9 cellular contexts compared by ENCODE assay signal in the genomic region with DNA sequence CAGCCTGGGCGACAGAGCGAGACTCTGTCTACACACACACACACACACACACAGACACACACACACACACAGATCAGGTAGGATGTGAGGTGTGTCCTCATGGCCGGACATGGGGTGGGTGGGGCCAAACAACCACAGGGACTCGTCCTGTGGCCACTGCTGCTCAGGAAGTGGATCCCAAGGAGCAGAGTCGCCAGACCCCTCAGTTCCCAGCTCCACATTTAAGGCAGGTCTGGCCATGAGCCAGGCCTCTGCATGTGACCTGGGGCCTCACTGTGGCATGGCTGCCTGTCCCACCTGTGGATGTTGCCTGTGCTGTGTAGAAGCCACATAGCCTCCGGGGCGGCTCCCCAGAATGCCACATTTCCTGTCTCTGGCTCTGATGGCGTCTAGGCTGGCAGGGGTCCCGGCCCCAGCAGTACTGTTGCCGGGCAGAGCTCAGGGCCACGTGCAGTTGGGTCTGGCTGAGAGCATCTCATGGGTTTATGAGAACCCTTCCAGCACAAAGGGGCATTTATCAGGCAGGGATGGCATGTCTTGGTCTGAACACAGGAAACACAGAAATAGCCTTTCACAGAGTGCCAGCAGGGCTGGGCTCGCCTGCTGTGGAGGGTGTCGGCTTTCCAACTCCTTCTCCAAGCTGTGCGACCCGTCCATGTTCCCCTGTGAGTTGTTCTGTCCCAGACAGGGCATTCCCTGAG. TPM values are rescaled to one million over a fixed set of nuclear protein-coding genes. Genes with fewer than 3 reads are reported as not detected.
DNase-seq lines count a peak whose midpoint lies in the region; ATAC-seq and TF ChIP-seq lines count a peak whose summit lies in the region.
"Had no signal": no experiment of that assay in that cellular context is flagged by ENCODE, and none has a peak within 500 bp of the region (broad histone marks: within the 10 kb centered on the region; RNA-seq: fewer than 3 reads in every experiment).

No MANE protein-coding gene starts in this region.

- H3K27me3 Mint-ChIP-seq in activated T-helper 1 cell treated with anti-CD3 and anti-CD28 coated beads, Interleukin-12 subunit alpha, Interleukin-12 subunit beta, Interleukin-2, Interleukin-4 antibody, amounts not matched to agents 30 ng/mL and 10 ng/mL and 1 ng/mL, durations not matched to agents 14 hours and 24 hours and 36 hours (ENCODE audit: insufficient read depth), result no peaks in the 10 kb centered on the region
- H3K27me3 Mint-ChIP-seq in stimulated activated naive CD8-positive, alpha-beta T cell treated with anti-CD3 and anti-CD28 coated beads, Interleukin-15, Interleukin-2, amounts not matched to agents 100 ng/mL and 50 ng/mL, for 24 hours, result no peaks in the 10 kb centered on the region

- intact Hi-C loops in activated T-helper 1 cell treated with anti-CD3 and anti-CD28 coated beads, Interleukin-12 subunit alpha, Interleukin-12 subunit beta, Interleukin-2, Interleukin-4 antibody, amounts not matched to agents 30 ng/mL and 10 ng/mL and 1 ng/mL, durations not matched to agents 14 hours and 24 hours and 36 hours (cut with micrococcal nuclease), result no loop called here
- intact Hi-C loops in left ventricle myocardium inferior (cut with micrococcal nuclease), result loop anchor here (5.0 kb wide), 1 partner anchor 443 kb away; no protein-coding TSS in a partner anchor

- H3K36me3 ChIP-seq in left ventricle myocardium inferior, result no peaks in the 10 kb centered on the region

- no peak overlapping the region for H3K4me3 Mint-ChIP-seq in activated T-helper 1 cell treated with anti-CD3 and anti-CD28 coated beads, Interleukin-12 subunit alpha, Interleukin-12 subunit beta, Interleukin-2, Interleukin-4 antibody, amounts not matched to agents 30 ng/mL and 10 ng/mL and 1 ng/mL, durations not matched to agents 14 hours and 24 hours and 36 hours
- H3K4me3 Mint-ChIP-seq in stimulated activated naive CD8-positive, alpha-beta T cell treated with anti-CD3 and anti-CD28 coated beads, Interleukin-15, Interleukin-2, amounts not matched to agents 100 ng/mL and 50 ng/mL, for 24 hours, result no peak overlapping the region

- H3K4me1 ChIP-seq in left ventricle myocardium inferior, result peaks cover 10% of the 10 kb centered on the region

- ATAC-seq in HG03442 (IDR thresholded peaks at IDR 0.05; ENCODE audit: unreplicated experiment) (no peak), HG02840 (IDR thresholded peaks at IDR 0.05; ENCODE audit: low FRiP score, unreplicated experiment) (no peak)

- H3K9me3 Mint-ChIP-seq in activated T-helper 1 cell treated with anti-CD3 and anti-CD28 coated beads, Interleukin-12 subunit alpha, Interleukin-12 subunit beta, Interleukin-2, Interleukin-4 antibody, amounts not matched to agents 30 ng/mL and 10 ng/mL and 1 ng/mL, durations not matched to agents 14 hours and 24 hours and 36 hours, result peaks cover 28% of the 10 kb centered on the region
- peaks cover 20% of the 10 kb centered on the region for H3K9me3 Mint-ChIP-seq in stimulated activated naive CD8-positive, alpha-beta T cell treated with anti-CD3 and anti-CD28 coated beads, Interleukin-15, Interleukin-2, amounts not matched to agents 100 ng/mL and 50 ng/mL, for 24 hours

- DNase-seq in stimulated activated CD4-positive, alpha-beta T cell treated with anti-CD3 and anti-CD28 coated beads, Interleukin-2, amount 100 ng/mL, for 24 hours, result peak; percentile 40 to 46
- DNase-seq in stimulated activated CD4-positive, alpha-beta T cell treated with anti-CD3 and anti-CD28 coated beads, Interleukin-1b, Interleukin-23, amount 100 ng/mL, for 48 hours, result no peak
- peak; percentile 43 for DNase-seq in activated T-helper 1 cell treated with anti-CD3 and anti-CD28 coated beads, Interleukin-12 subunit alpha, Interleukin-12 subunit beta, Interleukin-2, Interleukin-4 antibody, amounts not matched to agents 30 ng/mL and 10 ng/mL and 1 ng/mL, durations not matched to agents 14 hours and 24 hours and 36 hours (ENCODE audit: low spot score)
- DNase-seq in left ventricle myocardium inferior (no peak), NCI-H2081 treated with DMSO at 0.1 percent for 48 hours (lab: John Stamatoyannopoulos, UW) (no peak)

- H3K36me3 Mint-ChIP-seq in activated T-helper 1 cell treated with anti-CD3 and anti-CD28 coated beads, Interleukin-12 subunit alpha, Interleukin-12 subunit beta, Interleukin-2, Interleukin-4 antibody, amounts not matched to agents 30 ng/mL and 10 ng/mL and 1 ng/mL, durations not matched to agents 14 hours and 24 hours and 36 hours (ENCODE audit: low read depth), result peaks cover 19% of the 10 kb centered on the region
- peaks cover 17% of the 10 kb centered on the region for H3K36me3 Mint-ChIP-seq in stimulated activated naive CD8-positive, alpha-beta T cell treated with anti-CD3 and anti-CD28 coated beads, Interleukin-15, Interleukin-2, amounts not matched to agents 100 ng/mL and 50 ng/mL, for 24 hours (ENCODE audit: low read depth)

- H3K27me3 ChIP-seq in left ventricle myocardium inferior (ENCODE audit: low read depth), result no peaks in the 10 kb centered on the region

- no peak for TF ChIP-seq CTCF in left ventricle myocardium inferior (IDR thresholded peaks at IDR 0.05; ENCODE audit: borderline replicate concordance)

- peak overlapping the region; percentile 16 for H3K27ac ChIP-seq in left ventricle myocardium inferior (replicated peaks)
- H3K27ac ChIP-seq: C4-2B had no signal

- H3K27ac Mint-ChIP-seq in activated T-helper 1 cell treated with anti-CD3 and anti-CD28 coated beads, Interleukin-12 subunit alpha, Interleukin-12 subunit beta, Interleukin-2, Interleukin-4 antibody, amounts not matched to agents 30 ng/mL and 10 ng/mL and 1 ng/mL, durations not matched to agents 14 hours and 24 hours and 36 hours, result peak overlapping the region; percentile 93
- peak overlapping the region; percentile 75 for H3K27ac Mint-ChIP-seq in stimulated activated naive CD8-positive, alpha-beta T cell treated with anti-CD3 and anti-CD28 coated beads, Interleukin-15, Interleukin-2, amounts not matched to agents 100 ng/mL and 50 ng/mL, for 24 hours

- H3K4me3 ChIP-seq in left ventricle myocardium inferior, result no peak overlapping the region

- peaks cover 38% of the 10 kb centered on the region for H3K4me1 Mint-ChIP-seq in activated T-helper 1 cell treated with anti-CD3 and anti-CD28 coated beads, Interleukin-12 subunit alpha, Interleukin-12 subunit beta, Interleukin-2, Interleukin-4 antibody, amounts not matched to agents 30 ng/mL and 10 ng/mL and 1 ng/mL, durations not matched to agents 14 hours and 24 hours and 36 hours (ENCODE audit: low read depth)
- H3K4me1 Mint-ChIP-seq in stimulated activated naive CD8-positive, alpha-beta T cell treated with anti-CD3 and anti-CD28 coated beads, Interleukin-15, Interleukin-2, amounts not matched to agents 100 ng/mL and 50 ng/mL, for 24 hours (ENCODE audit: low read depth), result peaks cover 64% of the 10 kb centered on the region

- peaks cover 5% of the 10 kb centered on the region for H3K9me3 ChIP-seq in left ventricle myocardium inferior (replicated peaks)

RNA-seq across cellular contexts. Expression of a gene that starts 9.9 kb away (rescaled TPM):
- total RNA-seq in activated T-helper 1 cell treated with anti-CD3 and anti-CD28 coated beads, Interleukin-12 subunit alpha, Interleukin-12 subunit beta, Interleukin-2, Interleukin-4 antibody, amounts not matched to agents 30 ng/mL and 10 ng/mL and 1 ng/mL, durations not matched to agents 14 hours and 24 hours and 36 hours, result 94.2 and 95.3 TPM in 2 replicates
- 53.7 TPM for total RNA-seq in left ventricle myocardium inferior

RNA-seq across cellular contexts. Expression of a gene that starts 40.0 kb away (rescaled TPM):
- total RNA-seq in activated T-helper 1 cell treated with anti-CD3 and anti-CD28 coated beads, Interleukin-12 subunit alpha, Interleukin-12 subunit beta, Interleukin-2, Interleukin-4 antibody, amounts not matched to agents 30 ng/mL and 10 ng/mL and 1 ng/mL, durations not matched to agents 14 hours and 24 hours and 36 hours, result 2.2 and 3.0 TPM in 2 replicates
- total RNA-seq in left ventricle myocardium inferior, result 218 TPM

RNA-seq across cellular contexts. Expression of a gene that starts 48.0 kb away (rescaled TPM):
- 40.5 and 41.7 TPM in 2 replicates for total RNA-seq in activated T-helper 1 cell treated with anti-CD3 and anti-CD28 coated beads, Interleukin-12 subunit alpha, Interleukin-12 subunit beta, Interleukin-2, Interleukin-4 antibody, amounts not matched to agents 30 ng/mL and 10 ng/mL and 1 ng/mL, durations not matched to agents 14 hours and 24 hours and 36 hours
- 35.8 TPM for total RNA-seq in left ventricle myocardium inferior

Comparison
In these comparisons a context has a peak if more than half of its experiments do, and no peak if none do; other contexts are left out.
1. DNase-seq: peak in stimulated activated CD4-positive, alpha-beta T cell treated with anti-CD3 and anti-CD28 coated beads, Interleukin-2, amount 100 ng/mL, for 24 hours (2 of 2) and activated T-helper 1 cell treated with anti-CD3 and anti-CD28 coated beads, Interleukin-12 subunit alpha, Interleukin-12 subunit beta, Interleukin-2, Interleukin-4 antibody, amounts not matched to agents 30 ng/mL and 10 ng/mL and 1 ng/mL, durations not matched to agents 14 hours and 24 hours and 36 hours (single experiment); none in stimulated activated CD4-positive, alpha-beta T cell treated with anti-CD3 and anti-CD28 coated beads, Interleukin-1b, Interleukin-23, amount 100 ng/mL, for 48 hours (single experiment), left ventricle myocardium inferior (single experiment) and NCI-H2081 treated with DMSO at 0.1 percent for 48 hours (single experiment).
2. RNA of a gene that starts 40.0 kb away (total RNA-seq): 218 TPM in left ventricle myocardium inferior (single experiment); 2.2 to 3.0 TPM in activated T-helper 1 cell treated with anti-CD3 and anti-CD28 coated beads, Interleukin-12 subunit alpha, Interleukin-12 subunit beta, Interleukin-2, Interleukin-4 antibody, amounts not matched to agents 30 ng/mL and 10 ng/mL and 1 ng/mL, durations not matched to agents 14 hours and 24 hours and 36 hours; every median in the first group is over 10 times any median in the second.